In the genomic region with DNA sequence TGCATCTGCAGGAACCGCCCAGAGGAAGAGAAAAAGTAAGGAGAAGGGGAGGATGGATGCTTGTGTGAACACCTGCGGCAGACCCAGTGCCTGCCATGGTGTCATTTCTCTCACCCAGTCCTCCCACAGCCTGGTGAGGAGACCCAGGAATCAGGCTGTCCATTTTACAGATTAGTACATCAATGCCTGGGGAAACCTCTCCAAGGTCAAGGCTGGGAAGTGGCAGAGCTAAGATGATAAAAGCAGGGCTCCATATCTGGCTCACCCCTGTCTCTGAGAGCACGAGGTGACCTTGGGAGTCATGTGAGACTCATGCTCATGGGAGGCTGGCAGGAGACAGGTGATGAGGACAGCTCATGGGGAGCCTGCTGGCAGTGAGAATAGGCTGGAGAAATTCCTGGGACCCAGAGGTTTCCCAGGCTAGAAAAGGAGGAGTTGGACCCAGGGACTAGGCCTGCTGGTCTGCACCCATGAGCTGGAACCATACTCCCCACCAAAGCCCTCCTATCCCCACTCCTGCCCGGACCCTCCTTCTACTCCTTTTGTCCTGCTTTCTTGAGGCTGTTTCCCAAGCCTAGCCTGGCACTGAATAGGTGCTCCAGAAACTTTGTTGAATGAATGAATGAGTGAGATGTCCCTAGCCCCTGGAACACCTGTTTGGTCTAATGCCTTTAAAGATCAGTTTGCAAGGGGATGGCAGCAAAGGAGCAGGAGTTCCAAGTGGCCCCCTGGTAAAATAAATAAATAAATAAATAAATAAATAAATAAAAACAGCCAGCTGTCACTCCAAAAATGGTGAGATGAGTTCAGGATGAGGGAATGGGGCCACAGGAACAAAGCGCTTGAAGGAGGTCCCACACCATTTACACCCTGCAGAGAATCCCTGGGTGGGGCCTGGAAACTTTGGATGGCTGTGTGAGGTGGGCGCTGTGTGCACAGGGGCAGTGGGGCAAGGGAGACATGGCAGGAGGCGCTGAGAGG, we compare ENCODE assay signal across 1 cellular context.
A peak's percentile ranks its signal among the peaks of the same experiment; 100 is the strongest.
TF ChIP-seq lines count a peak whose summit lies in the region.

No MANE protein-coding gene starts in this region.

TF ChIP-seq in HepG2, 621 proteins besides CTCF, POLR2A, EP300 and RAD21:
- TF ChIP-seq, protein P1, sequence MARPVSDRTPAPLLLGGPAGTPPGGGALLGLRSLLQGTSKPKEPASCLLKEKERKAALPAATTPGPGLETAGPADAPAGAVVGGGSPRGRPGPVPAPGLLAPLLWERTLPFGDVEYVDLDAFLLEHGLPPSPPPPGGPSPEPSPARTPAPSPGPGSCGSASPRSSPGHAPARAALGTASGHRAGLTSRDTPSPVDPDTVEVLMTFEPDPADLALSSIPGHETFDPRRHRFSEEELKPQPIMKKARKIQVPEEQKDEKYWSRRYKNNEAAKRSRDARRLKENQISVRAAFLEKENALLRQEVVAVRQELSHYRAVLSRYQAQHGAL (CRISPR knock-in tag; IDR thresholded peaks at IDR 0.05; ENCODE audit: not compliant biosample characterization), result no peak
- TF ChIP-seq, protein P2, sequence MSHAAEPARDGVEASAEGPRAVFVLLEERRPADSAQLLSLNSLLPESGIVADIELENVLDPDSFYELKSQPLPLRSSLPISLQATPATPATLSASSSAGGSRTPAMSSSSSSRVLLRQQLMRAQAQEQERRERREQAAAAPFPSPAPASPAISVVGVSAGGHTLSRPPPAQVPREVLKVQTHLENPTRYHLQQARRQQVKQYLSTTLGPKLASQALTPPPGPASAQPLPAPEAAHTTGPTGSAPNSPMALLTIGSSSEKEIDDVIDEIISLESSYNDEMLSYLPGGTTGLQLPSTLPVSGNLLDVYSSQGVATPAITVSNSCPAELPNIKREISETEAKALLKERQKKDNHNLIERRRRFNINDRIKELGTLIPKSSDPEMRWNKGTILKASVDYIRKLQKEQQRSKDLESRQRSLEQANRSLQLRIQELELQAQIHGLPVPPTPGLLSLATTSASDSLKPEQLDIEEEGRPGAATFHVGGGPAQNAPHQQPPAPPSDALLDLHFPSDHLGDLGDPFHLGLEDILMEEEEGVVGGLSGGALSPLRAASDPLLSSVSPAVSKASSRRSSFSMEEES (CRISPR knock-in tag; IDR thresholded peaks at IDR 0.05), result 0 out of 2 replicates have a peak, but pooled peaks have one; percentile 23
- TF ChIP-seq, protein P3, sequence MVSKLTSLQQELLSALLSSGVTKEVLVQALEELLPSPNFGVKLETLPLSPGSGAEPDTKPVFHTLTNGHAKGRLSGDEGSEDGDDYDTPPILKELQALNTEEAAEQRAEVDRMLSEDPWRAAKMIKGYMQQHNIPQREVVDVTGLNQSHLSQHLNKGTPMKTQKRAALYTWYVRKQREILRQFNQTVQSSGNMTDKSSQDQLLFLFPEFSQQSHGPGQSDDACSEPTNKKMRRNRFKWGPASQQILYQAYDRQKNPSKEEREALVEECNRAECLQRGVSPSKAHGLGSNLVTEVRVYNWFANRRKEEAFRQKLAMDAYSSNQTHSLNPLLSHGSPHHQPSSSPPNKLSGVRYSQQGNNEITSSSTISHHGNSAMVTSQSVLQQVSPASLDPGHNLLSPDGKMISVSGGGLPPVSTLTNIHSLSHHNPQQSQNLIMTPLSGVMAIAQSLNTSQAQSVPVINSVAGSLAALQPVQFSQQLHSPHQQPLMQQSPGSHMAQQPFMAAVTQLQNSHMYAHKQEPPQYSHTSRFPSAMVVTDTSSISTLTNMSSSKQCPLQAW (CRISPR knock-in tag; IDR thresholded peaks at IDR 0.05), result 0 out of 2 replicates have a peak, but pooled peaks have one; percentile 15
- TF ChIP-seq SP2 (CRISPR knock-in tag; IDR thresholded peaks at IDR 0.05), result 0 out of 2 replicates have a peak, but pooled peaks have one; percentile 26
- TF ChIP-seq ZNF629 (CRISPR knock-in tag; conservative IDR thresholded peaks at IDR 0.05), result peak; percentile 81
- no peak for TF ChIP-seq EHMT2 (IDR thresholded peaks at IDR 0.05; ENCODE audit: borderline replicate concordance, low read depth, low read length)
- peak; percentile 59; the same call in 1 of the 2 replicates for TF ChIP-seq ZNF24 (IDR thresholded peaks at IDR 0.05)
TF ChIP-seq in HepG2: peak in this region for 5.
